In genomic region chr12:102543494-102543893, GRCh38 we compare ENCODE assay signal across 11 cellular contexts.
DNase-seq lines count a peak whose midpoint lies in the region; ATAC-seq and TF ChIP-seq lines count a peak whose summit lies in the region.
"Had no signal": no experiment of that assay in that cellular context is flagged by ENCODE, and none has a peak within 500 bp of the region (broad histone marks: within the 10 kb centered on the region; RNA-seq: fewer than 3 reads in every experiment).

No MANE protein-coding gene starts in this region.

- intact Hi-C loops in activated CD4-positive, alpha-beta T cell treated with anti-CD3 and anti-CD28 coated beads for 36 hours (cut with DNase I, micrococcal nuclease) = no loop called here
- intact Hi-C loops in spleen (cut with DNase I; ENCODE audit: low total_unique reads) = no loop called here

- H3K27me3 ChIP-seq in brain microvascular endothelial cell (replicated peaks) (no peaks in the 10 kb centered on the region), spleen (replicated peaks in 1 of 7) (no peaks in the 10 kb centered on the region)

- H3K36me3 ChIP-seq in brain microvascular endothelial cell (replicated peaks) = no peaks in the 10 kb centered on the region
- no peaks in the 10 kb centered on the region for H3K36me3 ChIP-seq in spleen
- H3K36me3 ChIP-seq: suprapubic skin had no signal

- H3K4me1 Mint-ChIP-seq in activated CD4-positive, alpha-beta T cell treated with anti-CD3 and anti-CD28 coated beads for 36 hours = no peaks in the 10 kb centered on the region

- 46 to 68% (median 58%) methylated on average over 2 of the region's 2 CpGs for WGBS in spleen, 5 donors

- no peaks in the 10 kb centered on the region for H3K9me3 ChIP-seq in spleen
- H3K9me3 ChIP-seq: suprapubic skin had no signal

- peaks cover 0 to under 1% (median 0%) of the 10 kb centered on the region in 6 donors for H3K4me1 ChIP-seq in spleen
- H3K4me1 ChIP-seq: suprapubic skin had no signal

- H3K4me3 ChIP-seq in brain microvascular endothelial cell (ENCODE audit: low read depth, low read length) = no peak overlapping the region
- H3K4me3 ChIP-seq in spleen = no peak overlapping the region
- H3K4me3 ChIP-seq: suprapubic skin had no signal

- DNase-seq in activated CD4-positive, alpha-beta T cell treated with anti-CD3 and anti-CD28 coated beads for 36 hours = peak; percentile 16
- DNase-seq in activated CD4-positive, alpha-beta T cell treated with anti-CD3 and anti-CD28 coated beads, Interleukin-2, amount 50 U/mL, for 1 hour = no peak
- DNase-seq in brain microvascular endothelial cell = no peak
- no peak for DNase-seq in spleen
- no peak for DNase-seq in OCI-M1 (lab: John Stamatoyannopoulos, UW)
- DNase-seq in NOMO-1 treated with dmso at 0.1 percent for 144 hours (lab: John Stamatoyannopoulos, UW; ENCODE audit: unreplicated experiment) = no peak
- no peak for DNase-seq in middle frontal gyrus (ENCODE audit: extremely low spot score, low spot score)
- DNase-seq: activated CD8-positive, alpha-beta memory T cell treated with anti-CD3 and anti-CD28 coated beads, Interleukin-2, amount 10 ng/mL, durations not matched to agents 7 days and 5 days had no signal

- H3K4me3 Mint-ChIP-seq in activated CD4-positive, alpha-beta T cell treated with anti-CD3 and anti-CD28 coated beads for 36 hours = no peak overlapping the region
- H3K4me3 Mint-ChIP-seq: activated CD8-positive, alpha-beta memory T cell treated with anti-CD3 and anti-CD28 coated beads, Interleukin-2, amount 10 ng/mL, durations not matched to agents 7 days and 5 days; neural crest cell had no signal

- peak; percentile 25 for TF ChIP-seq CTCF in brain microvascular endothelial cell (IDR thresholded peaks at IDR 0.05; ENCODE audit: low read depth, low read length, missing control alignments)
- TF ChIP-seq CTCF in spleen (IDR thresholded peaks at IDR 0.05 in 8 of 11, conservative IDR thresholded peaks at IDR 0.05 in 3 of 11) = peak in 6 of 11 experiments; percentile 9 to 39 (median 30)

- peaks cover 15% of the 10 kb centered on the region for H3K27me3 Mint-ChIP-seq in activated CD4-positive, alpha-beta T cell treated with anti-CD3 and anti-CD28 coated beads for 36 hours

- no peak overlapping the region for H3K27ac ChIP-seq in brain microvascular endothelial cell
- no peak overlapping the region for H3K27ac ChIP-seq in spleen
- H3K27ac ChIP-seq: suprapubic skin had no signal

- in situ Hi-C loops in brain microvascular endothelial cell (cut with HindIII; ENCODE audit: low pct_ligation_motif_present, low sequenced_read_pairs) = no loop called here

- H3K36me3 Mint-ChIP-seq in activated CD4-positive, alpha-beta T cell treated with anti-CD3 and anti-CD28 coated beads for 36 hours (ENCODE audit: low read depth) = no peaks in the 10 kb centered on the region
- H3K36me3 Mint-ChIP-seq: activated CD8-positive, alpha-beta memory T cell treated with anti-CD3 and anti-CD28 coated beads, Interleukin-2, amount 10 ng/mL, durations not matched to agents 7 days and 5 days had no signal

- TF ChIP-seq POLR2A in spleen (IDR thresholded peaks at IDR 0.05) = no peak

- H3K27ac Mint-ChIP-seq in activated CD4-positive, alpha-beta T cell treated with anti-CD3 and anti-CD28 coated beads for 36 hours = no peak overlapping the region
- H3K27ac Mint-ChIP-seq: activated CD8-positive, alpha-beta memory T cell treated with anti-CD3 and anti-CD28 coated beads, Interleukin-2, amount 10 ng/mL, durations not matched to agents 7 days and 5 days had no signal

- CTCF ChIA-PET in activated CD4-positive, alpha-beta T cell treated with anti-CD3 and anti-CD28 coated beads for 36 hours (lab: Charles Lee) = interaction anchor here (0.9 kb wide), 1 partner anchor 372 kb away, joined by 4 read pairs; no protein-coding TSS in a partner anchor

- H3K9me3 Mint-ChIP-seq in activated CD4-positive, alpha-beta T cell treated with anti-CD3 and anti-CD28 coated beads for 36 hours (ENCODE audit: low read depth) = no peaks in the 10 kb centered on the region

- no peak for ATAC-seq in activated CD4-positive, alpha-beta T cell treated with anti-CD3 and anti-CD28 coated beads for 36 hours
- peak; percentile 19 for ATAC-seq in HG03342 (IDR thresholded peaks at IDR 0.05; ENCODE audit: unreplicated experiment)

- POLR2A ChIA-PET in activated CD4-positive, alpha-beta T cell treated with anti-CD3 and anti-CD28 coated beads for 36 hours (lab: Charles Lee) = no interaction called here
